In the genomic region with DNA sequence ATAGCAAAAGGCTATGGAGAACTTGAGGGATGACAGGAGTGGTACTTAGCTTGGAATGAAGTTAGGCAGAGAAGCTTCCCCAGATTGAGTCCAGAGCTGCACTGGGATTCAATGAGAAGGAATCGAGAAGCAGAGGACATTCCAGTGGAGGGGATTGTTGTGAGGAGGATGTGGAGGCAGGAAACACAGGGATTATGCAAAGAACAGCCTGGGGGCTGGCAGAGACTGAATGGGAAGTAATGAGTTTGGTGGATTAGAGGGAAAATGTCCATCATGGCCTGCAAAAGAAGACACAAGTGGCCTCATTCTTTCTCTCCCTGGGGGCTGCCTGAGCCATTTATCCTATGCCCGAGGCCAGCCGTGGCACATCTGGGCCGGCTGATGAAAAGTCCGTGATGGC, we compare ENCODE assay signal across 30 cellular contexts. TPM values are rescaled to one million over a fixed set of nuclear protein-coding genes. Genes with fewer than 3 reads are reported as not detected.
"Had no signal": no experiment of that assay in that cellular context is flagged by ENCODE, and none has a peak within 500 bp of the region (broad histone marks: within the 10 kb centered on the region; RNA-seq: fewer than 3 reads in every experiment).

No MANE protein-coding gene starts in this region.

- H3K36me3 Mint-ChIP-seq: activated CD4-positive, alpha-beta memory T cell treated with anti-CD3 and anti-CD28 coated beads for 36 hours; stimulated activated memory B cell treated with anti-CD40 and anti-IgM and Interleukin-4, amounts not matched to agents 10 μg/mL and 1 μg/mL and 100 μg/mL, for 72 hours had no signal

- H3K4me1 Mint-ChIP-seq: stimulated activated memory B cell treated with anti-CD40 and anti-IgM and Interleukin-4, amounts not matched to agents 10 μg/mL and 1 μg/mL and 100 μg/mL, for 72 hours had no signal

- H3K4me3 Mint-ChIP-seq: activated CD4-positive, alpha-beta memory T cell treated with anti-CD3 and anti-CD28 coated beads for 36 hours; activated naive CD4-positive, alpha-beta T cell treated with anti-CD3 and anti-CD28 coated beads for 36 hours; activated naive CD8-positive, alpha-beta T cell treated with anti-CD3 and anti-CD28 coated beads, Interleukin-2, amount 10 ng/mL, durations not matched to agents 7 days and 5 days; dendritic cell treated with granulocyte-macrophage colony-stimulating factor and Interleukin-4, amounts not matched to agents 40 ng/mL and 50 ng/mL, for 4 days; nephron; stimulated activated memory B cell treated with anti-CD40 and anti-IgM and Interleukin-4, amounts not matched to agents 10 μg/mL and 1 μg/mL and 100 μg/mL, for 72 hours; T-helper 17 cell had no signal

- H3K27ac ChIP-seq: cardiac muscle cell, hepatocyte, pancreas, psoas muscle, skin epidermis, transverse colon, vagina had no signal

- ATAC-seq: esophagus mucosa; left ventricle myocardium superior; pancreas; psoas muscle; right cardiac atrium; stimulated activated memory B cell treated with anti-CD40 and anti-IgM and Interleukin-4, amounts not matched to agents 10 μg/mL and 1 μg/mL and 100 μg/mL, for 72 hours; T-helper 17 cell had no signal

- H3K27me3 Mint-ChIP-seq: activated CD4-positive, alpha-beta memory T cell treated with anti-CD3 and anti-CD28 coated beads for 36 hours; stimulated activated memory B cell treated with anti-CD40 and anti-IgM and Interleukin-4, amounts not matched to agents 10 μg/mL and 1 μg/mL and 100 μg/mL, for 72 hours had no signal

- H3K27me3 ChIP-seq: pancreas, transverse colon, vagina had no signal

- H2AFZ ChIP-seq: hepatocyte had no signal

- H3K9me3 ChIP-seq: pancreas, psoas muscle, transverse colon, vagina had no signal

- DNase-seq: activated CD4-positive, alpha-beta memory T cell treated with anti-CD3 and anti-CD28 coated beads for 36 hours; activated CD4-positive, alpha-beta T cell treated with anti-CD3 and anti-CD28 coated beads for 4 hours; activated CD4-positive, CD25-positive, alpha-beta regulatory T cell; activated effector memory CD4-positive, alpha-beta T cell treated with Interleukin-2 at 50 U/mL for 16 hours; activated naive CD4-positive, alpha-beta T cell treated with anti-CD3 and anti-CD28 coated beads for 36 hours; activated naive CD8-positive, alpha-beta T cell treated with anti-CD3 and anti-CD28 coated beads, Interleukin-2, amount 10 ng/mL, durations not matched to agents 7 days and 5 days; activated T-cell treated with anti-CD3 and anti-CD28 coated beads, Interleukin-2, amount 50 U/mL, for 48 hours; amygdala; effector CD4-positive, alpha-beta T cell; glutamatergic neuron; left ventricle myocardium superior; mammary epithelial cell; pancreas; psoas muscle; right cardiac atrium; stimulated activated CD4-positive, alpha-beta T cell treated with anti-CD3 and anti-CD28 coated beads, Interleukin-2, amount 100 ng/mL, for 24 hours; T-helper 17 cell; transverse colon had no signal

- H3K4me1 ChIP-seq: pancreas, psoas muscle had no signal

- H3K36me3 ChIP-seq: cardiac muscle cell, pancreas, transverse colon, vagina had no signal

- H3K4me3 ChIP-seq: cardiac muscle cell, hepatocyte, pancreas, psoas muscle, skin epidermis, transverse colon, vagina had no signal

- H3K27ac Mint-ChIP-seq: activated CD4-positive, alpha-beta memory T cell treated with anti-CD3 and anti-CD28 coated beads for 36 hours; activated naive CD4-positive, alpha-beta T cell treated with anti-CD3 and anti-CD28 coated beads for 36 hours; activated naive CD8-positive, alpha-beta T cell treated with anti-CD3 and anti-CD28 coated beads, Interleukin-2, amount 10 ng/mL, durations not matched to agents 7 days and 5 days; dendritic cell treated with granulocyte-macrophage colony-stimulating factor and Interleukin-4, amounts not matched to agents 40 ng/mL and 50 ng/mL, for 4 days; nephron; stimulated activated memory B cell treated with anti-CD40 and anti-IgM and Interleukin-4, amounts not matched to agents 10 μg/mL and 1 μg/mL and 100 μg/mL, for 72 hours; T-helper 17 cell had no signal

- H3K79me2 ChIP-seq: hepatocyte had no signal

- H3K9me3 Mint-ChIP-seq: activated CD4-positive, alpha-beta memory T cell treated with anti-CD3 and anti-CD28 coated beads for 36 hours; activated naive CD4-positive, alpha-beta T cell treated with anti-CD3 and anti-CD28 coated beads for 36 hours; dendritic cell treated with granulocyte-macrophage colony-stimulating factor and Interleukin-4, amounts not matched to agents 40 ng/mL and 50 ng/mL, for 4 days; nephron; stimulated activated memory B cell treated with anti-CD40 and anti-IgM and Interleukin-4, amounts not matched to agents 10 μg/mL and 1 μg/mL and 100 μg/mL, for 72 hours had no signal

- H3K4me2 ChIP-seq: hepatocyte had no signal

RNA-seq across cellular contexts. Expression of a gene that starts 20.5 kb away (rescaled TPM):
- total RNA-seq: activated CD4-positive, alpha-beta memory T cell treated with anti-CD3 and anti-CD28 coated beads for 36 hours; activated naive CD4-positive, alpha-beta T cell treated with anti-CD3 and anti-CD28 coated beads for 36 hours; activated naive CD8-positive, alpha-beta T cell treated with anti-CD3 and anti-CD28 coated beads, Interleukin-2, amount 10 ng/mL, durations not matched to agents 7 days and 5 days; cardiac muscle cell; esophagus mucosa; frontal cortex; hepatocyte; mammary epithelial cell; mononuclear cell; myocyte; pancreas; psoas muscle; T-helper 17 cell; temporal lobe; transverse colon; vagina had no signal
- polyA plus RNA-seq: cardiac muscle cell, hepatocyte, mammary epithelial cell, pancreas, psoas muscle had no signal
